In genomic region chr10:105706281-105707026, GRCh38 we compare ENCODE assay signal across 17 cellular contexts.
"Had no signal": no experiment of that assay in that cellular context is flagged by ENCODE, and none has a peak within 500 bp of the region (broad histone marks: within the 10 kb centered on the region; RNA-seq: fewer than 3 reads in every experiment).

No MANE protein-coding gene starts in this region.

- DNase-seq: activated CD4-positive, alpha-beta T cell treated with anti-CD3 and anti-CD28 coated beads, Interleukin-2, amount 10 ng/mL, durations not matched to agents 24 days and 14 days; activated CD4-positive, alpha-beta T cell treated with anti-CD3 and anti-CD28 coated beads, Interleukin-2, amount 50 U/mL, for 48 hours; activated CD4-positive, CD25-positive, alpha-beta regulatory T cell treated with anti-CD3 and anti-CD28 coated beads, Interleukin-2, amount 50 U/mL, for 72 hours; activated CD8-positive, alpha-beta memory T cell treated with anti-CD3 and anti-CD28 coated beads, Interleukin-2, amount 10 ng/mL, durations not matched to agents 7 days and 5 days; activated effector memory CD4-positive, alpha-beta T cell treated with Interleukin-2 at 50 U/mL for 16 hours; activated naive CD4-positive, alpha-beta T cell; activated T-cell treated with anti-CD3 and anti-CD28 coated beads, Interleukin-2, amount 50 U/mL, for 24 hours; aorta; NCI-H1105 treated with DMSO at 0.1 percent for 48 hours; NCI-H1436 treated with DMSO at 0.1 percent for 48 hours; NCI-H187; NCI-H2081; NCI-H524; PC-3; SHP77 treated with DMSO at 0.1 percent for 48 hours; T-helper 9 cell had no signal

- ATAC-seq: activated CD8-positive, alpha-beta memory T cell treated with anti-CD3 and anti-CD28 coated beads, Interleukin-2, amount 10 ng/mL, durations not matched to agents 7 days and 5 days; PC-3; WTC11 had no signal
